3 cellular contexts compared by ENCODE assay signal in genomic region chr2:224158831-224159230, GRCh38.
"Had no signal": no experiment of that assay in that cellular context is flagged by ENCODE, and none has a peak within 500 bp of the region (broad histone marks: within the 10 kb centered on the region; RNA-seq: fewer than 3 reads in every experiment).

No MANE protein-coding gene starts in this region.

- DNase-seq: GDM1, GF-D8 had no signal

- ATAC-seq: GM12878 had no signal

- H3K4me3 ChIP-seq: GM12878 had no signal
